Comparison of ENCODE assay signal across 20 cellular contexts in the genomic region with DNA sequence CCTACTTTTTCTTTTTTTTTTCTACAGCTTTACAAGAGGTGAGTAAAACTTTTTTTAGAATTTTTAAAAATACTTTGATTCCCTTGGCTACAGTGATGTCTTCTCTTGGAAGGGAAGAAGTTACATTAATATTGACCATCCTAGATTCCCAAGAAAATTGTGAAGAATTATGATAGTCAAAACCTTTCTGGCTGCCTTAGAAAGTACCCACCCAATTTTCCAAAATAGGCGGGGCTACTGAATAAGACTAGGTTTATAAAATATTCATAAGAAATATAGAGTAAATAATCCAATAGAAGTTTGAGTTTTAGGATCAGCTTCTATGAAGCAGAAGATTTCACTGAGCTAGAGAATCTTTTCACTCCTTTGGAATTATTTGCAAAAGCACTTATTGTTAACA. TPM values are rescaled to one million over a fixed set of nuclear protein-coding genes. Genes with fewer than 3 reads are reported as not detected.
DNase-seq lines count a peak whose midpoint lies in the region; ATAC-seq, FAIRE-seq and TF ChIP-seq lines count a peak whose summit lies in the region.
"Had no signal": no experiment of that assay in that cellular context is flagged by ENCODE, and none has a peak within 500 bp of the region (broad histone marks: within the 10 kb centered on the region; RNA-seq: fewer than 3 reads in every experiment).

No MANE protein-coding gene starts in this region.

- no peaks in the 10 kb centered on the region for H4K20me1 ChIP-seq in HepG2 (ENCODE audit: insufficient read depth, low read length)

- in situ Hi-C loops in brain microvascular endothelial cell (cut with HindIII; ENCODE audit: low pct_ligation_motif_present, low sequenced_read_pairs) (no loop called here), HepG2 (cut with HindIII; ENCODE audit: extremely low pct_ligation_motif_present, low pct_unique_long_range_greater_than_20kb) (no loop called here)

- 59% methylated on average over 1 of the region's 1 CpG for WGBS in suprapubic skin
- 0% methylated on average over 1 of the region's 1 CpG for WGBS in HepG2 (ENCODE audit: low lambda C conversion rate)

- H3K79me2 ChIP-seq in HepG2 (ENCODE audit: insufficient read depth, low read length) = no peaks in the 10 kb centered on the region

- CTCF ChIA-PET in HepG2 (lab: Yijun Ruan, JAX; ENCODE audit: low intra/inter-chr PET ratio, low total read pairs) = no interaction called here

- H3K4me1 Mint-ChIP-seq in HFFc6 (ENCODE audit: low read depth) = peaks cover 59% of the 10 kb centered on the region

- no peak overlapping the region for H3K9ac ChIP-seq in HepG2 (ENCODE audit: insufficient read depth, low read depth, low read length)

- H3K9me3 ChIP-seq in lower lobe of right lung (no peaks in the 10 kb centered on the region), suprapubic skin (no peaks in the 10 kb centered on the region), HepG2 (ENCODE audit: low read length) (no peaks in the 10 kb centered on the region)
- H3K9me3 ChIP-seq: prostate gland had no signal

- ATAC-seq in lower lobe of right lung (no peak), HepG2 (no peak)

- H3K27me3 ChIP-seq in brain microvascular endothelial cell (replicated peaks) (no peaks in the 10 kb centered on the region), lower lobe of right lung (ENCODE audit: low read depth) (no peaks in the 10 kb centered on the region), suprapubic skin (peaks cover 5% of the 10 kb centered on the region), HepG2 (ENCODE audit: control insufficient read depth in 1 of 2, insufficient read depth in 2 of 2, low read length in 2 of 2) (no peaks in the 10 kb centered on the region; a peak in 1 of 5 replicates)

- H3K27me3 Mint-ChIP-seq in HFFc6 (ENCODE audit: insufficient read depth) = peaks cover 27% of the 10 kb centered on the region

- peaks cover 78% of the 10 kb centered on the region for H3K36me3 Mint-ChIP-seq in HFFc6 (ENCODE audit: low read depth)
- H3K36me3 Mint-ChIP-seq: CD14-positive monocyte had no signal

- H3K36me3 ChIP-seq in brain microvascular endothelial cell (replicated peaks) (peaks cover 61% of the 10 kb centered on the region), lower lobe of right lung (peaks cover 9% of the 10 kb centered on the region), suprapubic skin (no peaks in the 10 kb centered on the region), HepG2 (replicated peaks in 1 of 2; ENCODE audit: control insufficient read depth in 1 of 2, insufficient read depth in 2 of 2, low read length in 2 of 2) (no peaks in the 10 kb centered on the region)
- H3K36me3 ChIP-seq: prostate gland had no signal

- TF ChIP-seq EP300 in suprapubic skin (IDR thresholded peaks at IDR 0.05) = no peak
- no peak for TF ChIP-seq EP300 in HepG2 (IDR thresholded peaks at IDR 0.05; ENCODE audit: low read depth in 2 of 2, low read length in 2 of 2)
- TF ChIP-seq EP300 in HepG2 (CRISPR knock-in tag; IDR thresholded peaks at IDR 0.05; ENCODE audit: borderline replicate concordance) = no peak

- H3K27ac ChIP-seq in brain microvascular endothelial cell (no peak overlapping the region), lower lobe of right lung (no peak overlapping the region), suprapubic skin (peak overlapping the region; percentile 28), HepG2 (ENCODE audit: extremely low read length, insufficient read depth, low read length) (no peak overlapping the region)
- H3K27ac ChIP-seq: PC-9, SK-N-MC had no signal

- no peak for TF ChIP-seq RAD21 in HepG2 (CRISPR knock-in tag; IDR thresholded peaks at IDR 0.05)

- DNase-seq in HFFc6 (no peak), brain microvascular endothelial cell (no peak), lower lobe of right lung (no peak), suprapubic skin (ENCODE audit: low spot score in 2 of 2) (no peak), HepG2 (ENCODE audit: low spot score) (no peak), NCI-H1105 (lab: John Stamatoyannopoulos, UW) (no peak), D341Med (ENCODE audit: low spot score) (no peak)
- DNase-seq: activated CD4-positive, alpha-beta T cell treated with anti-CD3 and anti-CD28 coated beads, Interleukin-2, amount 10 ng/mL, durations not matched to agents 24 days and 14 days; activated naive CD4-positive, alpha-beta T cell treated with anti-CD3 and anti-CD28 coated beads for 36 hours; activated T-cell treated with anti-CD3 and anti-CD28 coated beads for 4 hours; head of caudate nucleus; NCI-H1694 treated with DMSO at 0.1 percent for 48 hours; NCI-H510A; PC-9 had no signal

- H3K4me3 ChIP-seq in brain microvascular endothelial cell (ENCODE audit: low read depth, low read length) (peak overlapping the region; percentile 94), lower lobe of right lung (peak overlapping the region; percentile 57), suprapubic skin (peak overlapping the region; percentile 47), HepG2 (replicated peaks in 1 of 3; ENCODE audit: insufficient read depth in 1 of 3, low read depth in 2 of 3, low read length in 3 of 3) (no peak overlapping the region)
- H3K4me3 ChIP-seq: PC-9 had no signal

- TF ChIP-seq POLR2A in suprapubic skin (IDR thresholded peaks at IDR 0.05) (no peak), HepG2 (IDR thresholded peaks at IDR 0.05; ENCODE audit: insufficient read depth in 1 of 2, low read depth in 2 of 2, low read length in 2 of 2) (no peak)

- H3K4me1 ChIP-seq in lower lobe of right lung (no peaks in the 10 kb centered on the region), suprapubic skin (peaks cover 25% of the 10 kb centered on the region), HepG2 (ENCODE audit: insufficient read depth, low read length) (no peaks in the 10 kb centered on the region)
- H3K4me1 ChIP-seq: prostate gland had no signal

- POLR2A ChIA-PET in HepG2 (lab: Yijun Ruan, JAX) = no interaction called here

- peak overlapping the region; percentile 100 for H3K4me3 Mint-ChIP-seq in HFFc6
- H3K4me3 Mint-ChIP-seq: activated CD4-positive, alpha-beta T cell treated with anti-CD3 and anti-CD28 coated beads, Interleukin-2, amount 10 ng/mL, durations not matched to agents 24 days and 14 days; activated naive CD4-positive, alpha-beta T cell treated with anti-CD3 and anti-CD28 coated beads for 36 hours; CD14-positive monocyte had no signal

- no TSS peak for BruUV-seq in HepG2 (replicated peaks; lab: Mats Ljungman, UMichigan)

- TF ChIP-seq CTCF in HFFc6 (IDR thresholded peaks at IDR 0.05) = no peak
- TF ChIP-seq CTCF in brain microvascular endothelial cell (IDR thresholded peaks at IDR 0.05; ENCODE audit: low read depth, low read length, missing control alignments) = no peak
- TF ChIP-seq CTCF in lower lobe of right lung (IDR thresholded peaks at IDR 0.05) = no peak
- TF ChIP-seq CTCF in suprapubic skin (IDR thresholded peaks at IDR 0.05) = no peak
- TF ChIP-seq CTCF in HepG2 (CRISPR knock-in tag; IDR thresholded peaks at IDR 0.05) = no peak

- H3K4me2 ChIP-seq in HepG2 (ENCODE audit: low read depth, low read length) = no peak overlapping the region
- H3K4me2 ChIP-seq: PC-9 had no signal

- intact Hi-C loops in lower lobe of right lung (cut with DNase I) = loop anchor here (10.0 kb wide), 1 partner anchor 103 kb away; no protein-coding TSS in a partner anchor
- intact Hi-C loops in HepG2 (cut with micrococcal nuclease; ENCODE audit: unreplicated experiment) = loop anchor here (5.0 kb wide), 1 partner anchor 680 kb away; no protein-coding TSS in a partner anchor

- peaks cover 16% of the 10 kb centered on the region for H3K9me3 Mint-ChIP-seq in HFFc6
- H3K9me3 Mint-ChIP-seq: activated CD4-positive, alpha-beta T cell treated with anti-CD3 and anti-CD28 coated beads, Interleukin-2, amount 10 ng/mL, durations not matched to agents 24 days and 14 days; activated naive CD4-positive, alpha-beta T cell treated with anti-CD3 and anti-CD28 coated beads for 36 hours had no signal

- peak overlapping the region; percentile 99 for H3K27ac Mint-ChIP-seq in HFFc6
- H3K27ac Mint-ChIP-seq: activated CD4-positive, alpha-beta T cell treated with anti-CD3 and anti-CD28 coated beads, Interleukin-2, amount 10 ng/mL, durations not matched to agents 24 days and 14 days; activated naive CD4-positive, alpha-beta T cell treated with anti-CD3 and anti-CD28 coated beads for 36 hours; CD14-positive monocyte had no signal

- no peak overlapping the region for H2AFZ ChIP-seq in HepG2 (ENCODE audit: low read length)
- H2AFZ ChIP-seq: PC-9 had no signal

- no peak for FAIRE-seq in HepG2 (lab: Jason Lieb, UNC)
- FAIRE-seq: bronchial epithelial cell, keratinocyte had no signal

RNA-seq across cellular contexts. Expression of a gene that starts 3.0 kb away (rescaled TPM):
- 1,000 to 10,000 TPM; 3,728 to 6,317 (median 3,918) TPM for total RNA-seq in HFFc6 (2021; fragmentation: NEBNext Ultra II Directional; extraction: Animal tissue kit (Norgen Biotek cat#: 25700))
- 252 TPM for total RNA-seq in lower lobe of right lung
- total RNA-seq in suprapubic skin = 100 to 1,000 TPM in 1 of 4 donors, 10 to 100 TPM in 3; 29.9 to 124 (median 61.3) TPM
- total RNA-seq in HepG2 (2016; rRNA removed; fragmentation: Illumina TruSeq; extraction: Trizol) = not detected in 2 replicates
- total RNA-seq in HepG2 (2016; cell fraction: cytosol; rRNA removed; fragmentation: Illumina TruSeq; extraction: Trizol; ENCODE audit: low read depth) = not detected in 2 replicates
- total RNA-seq in HepG2 (2016; cell fraction: insoluble cytoplasmic fraction; rRNA removed; fragmentation: Illumina TruSeq; extraction: Trizol) = not detected in 2 replicates
- not detected in 2 replicates for total RNA-seq in HepG2 (2016; cell fraction: membrane; rRNA removed; fragmentation: Illumina TruSeq; extraction: Trizol)
- not detected in 2 replicates for total RNA-seq in HepG2 (2016; cell fraction: nucleus; rRNA removed; fragmentation: Illumina TruSeq; extraction: Trizol)
- not detected in 2 replicates for polyA plus RNA-seq in HepG2 (2011; rRNA removed)
- not detected in 2 replicates for polyA plus RNA-seq in HepG2 (2011; cell fraction: cytosol; rRNA removed)
- not detected in 2 replicates for polyA plus RNA-seq in HepG2 (2011; cell fraction: nucleus; rRNA removed)
- polyA plus RNA-seq in HepG2 (2012) = not detected in 2 replicates
- polyA plus RNA-seq in HepG2 (2016; cell fraction: cytosol; fragmentation: Illumina TruSeq; extraction: Trizol; ENCODE audit: low read depth) = not detected in 2 replicates
- polyA plus RNA-seq in HepG2 (2016; cell fraction: insoluble cytoplasmic fraction; fragmentation: Illumina TruSeq; extraction: Trizol; ENCODE audit: low read depth) = not detected in 2 replicates
- polyA plus RNA-seq in HepG2 (2016; cell fraction: membrane; fragmentation: Illumina TruSeq; extraction: Trizol; ENCODE audit: low read depth) = not detected in 2 replicates
- not detected in 2 replicates for polyA plus RNA-seq in HepG2 (2016; cell fraction: nucleus; fragmentation: Illumina TruSeq; extraction: Trizol; ENCODE audit: insufficient read depth, low read depth)
- polyA minus RNA-seq in HepG2 (2011; rRNA and poly(A)+ RNA removed; ENCODE audit: low replicate concordance) = 0.07 TPM in 1 of 2 replicates, not detected in the other
- polyA minus RNA-seq in HepG2 (2011; cell fraction: cytosol; rRNA and poly(A)+ RNA removed) = not detected in 2 replicates
- not detected in 2 replicates for polyA minus RNA-seq in HepG2 (2011; cell fraction: nucleus; rRNA and poly(A)+ RNA removed)
- total RNA-seq: HT-29, PC-9 had no signal
- polyA plus RNA-seq: CD14-positive monocyte had no signal

Comparison
In these comparisons a context has a peak if more than half of its experiments do, and no peak if none do; other contexts are left out.
1. H3K4me3 ChIP-seq: peak in brain microvascular endothelial cell (single experiment), lower lobe of right lung (single experiment) and suprapubic skin (single experiment); none in HepG2 (0 of 3).
2. RNA of a gene that starts 3.0 kb away (total RNA-seq): 3,728 to 6,317 TPM in HFFc6, 252 TPM in lower lobe of right lung (single experiment) and 29.9 to 124 TPM in suprapubic skin; not detected in HepG2; every median in the first group is over 10 times any median in the second.